Comparison of ENCODE assay signal across 2 cellular contexts in genomic region chr3:88033088-88033487, GRCh38.
TF ChIP-seq lines count a peak whose summit lies in the region.

No MANE protein-coding gene starts in this region.

TF ChIP-seq in HepG2, 621 proteins besides CTCF, POLR2A, EP300 and RAD21 (continues in another document):
- TF ChIP-seq TGIF2 (CRISPR knock-in tag; IDR thresholded peaks at IDR 0.05) = no peak
- no peak for TF ChIP-seq ZNF543 (CRISPR knock-in tag; IDR thresholded peaks at IDR 0.05)
- no peak for TF ChIP-seq HCFC1 (IDR thresholded peaks at IDR 0.05; ENCODE audit: low read depth, low read length)
- TF ChIP-seq ZSCAN12 (CRISPR knock-in tag; IDR thresholded peaks at IDR 0.05) = no peak
- TF ChIP-seq PHB2 (IDR thresholded peaks at IDR 0.05; ENCODE audit: partially characterized antibody) = no peak
- no peak for TF ChIP-seq ZFY (CRISPR knock-in tag; IDR thresholded peaks at IDR 0.05)
- TF ChIP-seq TOE1 (CRISPR knock-in tag; IDR thresholded peaks at IDR 0.05) = no peak
- no peak for TF ChIP-seq PRDM10 (CRISPR knock-in tag; IDR thresholded peaks at IDR 0.05; ENCODE audit: low read depth)
- no peak for TF ChIP-seq CAMTA2 (CRISPR knock-in tag; IDR thresholded peaks at IDR 0.05; ENCODE audit: borderline replicate concordance)
- TF ChIP-seq STAG1 (CRISPR knock-in tag; IDR thresholded peaks at IDR 0.05) = no peak
- TF ChIP-seq KLF16 (CRISPR knock-in tag; IDR thresholded peaks at IDR 0.05) = no peak
- TF ChIP-seq NFIC (IDR thresholded peaks at IDR 0.05; ENCODE audit: low read length) = no peak
- TF ChIP-seq ZNF407 (CRISPR knock-in tag; IDR thresholded peaks at IDR 0.05; ENCODE audit: not compliant biosample characterization) = no peak

TF ChIP-seq in endothelial cell of umbilical vein, 7 proteins besides CTCF, POLR2A, EP300 and RAD21:
- TF ChIP-seq EZH2 (IDR thresholded peaks at IDR 0.05; ENCODE audit: borderline replicate concordance, low read depth, low read length, severe bottlenecking) = no peak
- TF ChIP-seq MYC (IDR thresholded peaks at IDR 0.05; ENCODE audit: low read depth, low read length) = no peak
- no peak for TF ChIP-seq JUN (IDR thresholded peaks at IDR 0.05; ENCODE audit: borderline replicate concordance, insufficient read depth, insufficient read length, low read depth)
- no peak for TF ChIP-seq POLR2AphosphoS5 (IDR thresholded peaks at IDR 0.05; ENCODE audit: insufficient read depth, low read depth, low read length)
- no peak for TF ChIP-seq GATA2 (IDR thresholded peaks at IDR 0.05; ENCODE audit: insufficient read depth, insufficient read length, low read depth, low read length)
- TF ChIP-seq FOS (IDR thresholded peaks at IDR 0.05; ENCODE audit: borderline replicate concordance, insufficient read depth, low read length) = no peak
- no peak for TF ChIP-seq MAX (IDR thresholded peaks at IDR 0.05; ENCODE audit: insufficient read depth, insufficient read length)
